8 cellular contexts compared by ENCODE assay signal in genomic region chr3:184712579-184713355, GRCh38. TPM values are rescaled to one million over a fixed set of nuclear protein-coding genes. Genes with fewer than 3 reads are reported as not detected.
DNase-seq lines count a peak whose midpoint lies in the region; ATAC-seq, FAIRE-seq and TF ChIP-seq lines count a peak whose summit lies in the region.

No MANE protein-coding gene starts in this region.

- no peaks in the 10 kb centered on the region for H3K9me3 Mint-ChIP-seq in IgD-negative memory B cell

- H3K9ac ChIP-seq in mucosa of stomach (ENCODE audit: low read length): peak overlapping the region; percentile 65

- DNase-seq in AG04450 (ENCODE audit: low read depth, low spot score): no peak
- peak; percentile 65 for DNase-seq in bronchial epithelial cell (ENCODE audit: low read depth)
- DNase-seq in GF-D8 (lab: John Stamatoyannopoulos, UW): no peak
- DNase-seq in superior temporal gyrus (ENCODE audit: extremely low spot score): no peak
- no peak for DNase-seq in iPS-NIHi7 (ENCODE audit: extremely low spot score)

- H3K36me3 ChIP-seq in bronchial epithelial cell (ENCODE audit: control insufficient read depth, insufficient read depth, low read length): no peaks in the 10 kb centered on the region
- H3K36me3 ChIP-seq in mucosa of stomach (ENCODE audit: control insufficient read depth, insufficient read depth, low read length): peaks cover 6% of the 10 kb centered on the region

- no peak for FAIRE-seq in bronchial epithelial cell (lab: Jason Lieb, UNC)

- TF ChIP-seq CTCF in AG04450 (IDR thresholded peaks at IDR 0.05; ENCODE audit: low read depth, low read length): no peak
- no peak for TF ChIP-seq CTCF in bronchial epithelial cell (IDR thresholded peaks at IDR 0.05; ENCODE audit: insufficient read depth, low read length, severe bottlenecking)

- CTCF ChIA-PET in AG04450 (lab: Charles Lee): interaction anchor here (0.6 to 2.9 kb wide), 4 partner anchors 9 to 151 kb away, joined by 3 to 14 read pairs (median 4); partner anchors contain the start of gene EPHB3

- H3K4me3 Mint-ChIP-seq in IgD-negative memory B cell: peak overlapping the region; percentile 86 to 92 (median 92)

- H3K27me3 ChIP-seq in AG04450 (ENCODE audit: control insufficient read depth, insufficient read depth, low read length) (no peaks in the 10 kb centered on the region), bronchial epithelial cell (ENCODE audit: control insufficient read depth, insufficient read depth, low read length) (no peaks in the 10 kb centered on the region), mucosa of stomach (ENCODE audit: control insufficient read depth, insufficient read depth, low read length) (no peaks in the 10 kb centered on the region)

- no peaks in the 10 kb centered on the region; the same call in 1 of the 2 replicates for H3K9me3 ChIP-seq in AG04450 (ENCODE audit: control insufficient read depth, insufficient read depth, low read length)
- no peaks in the 10 kb centered on the region for H3K9me3 ChIP-seq in mucosa of stomach (ENCODE audit: control insufficient read depth, low read length)

- POLR2A ChIA-PET in AG04450 (lab: Yijun Ruan, JAX): interaction anchor here (2.6 kb wide), 1 partner anchor 24 kb away, joined by 27 read pairs; no protein-coding TSS in a partner anchor

- H3K4me1 Mint-ChIP-seq in IgD-negative memory B cell: peaks cover 17 to 22% (median 20%) of the 10 kb centered on the region in 3 donors

- H3K36me3 Mint-ChIP-seq in IgD-negative memory B cell: no peaks in the 10 kb centered on the region

- H3K27ac ChIP-seq in AG04450 (ENCODE audit: low read depth, low read length): peak overlapping the region; percentile 65

- H3K27me3 Mint-ChIP-seq in IgD-negative memory B cell: peaks cover 2% of the 10 kb centered on the region

- no peak for ATAC-seq in GM21360 (IDR thresholded peaks at IDR 0.05; ENCODE audit: unreplicated experiment)

- H3K4me1 ChIP-seq in mucosa of stomach (ENCODE audit: control insufficient read depth, insufficient read depth, low read length): peaks cover 18% of the 10 kb centered on the region

- H3K4me3 ChIP-seq in AG04450 (ENCODE audit: low read depth, low read length) (peak overlapping the region; percentile 81), bronchial epithelial cell (ENCODE audit: low read depth, low read length) (no peak overlapping the region), mucosa of stomach (ENCODE audit: low read length) (peak overlapping the region; percentile 34)

- peak overlapping the region; percentile 11 to 95 (median 69) for H3K27ac Mint-ChIP-seq in IgD-negative memory B cell

RNA-seq across cellular contexts. Expression of gene MAGEF1, which starts 0.9 kb away (rescaled TPM):
- polyA plus RNA-seq in AG04450 (2011; rRNA removed) (19.8 and 23.4 TPM in 2 replicates), IgD-negative memory B cell (20.0 TPM)
- polyA minus RNA-seq in AG04450 (2011; rRNA and poly(A)+ RNA removed): 8.0 and 10.8 TPM in 2 replicates
- total RNA-seq in bronchial epithelial cell: 14.2 and 15.1 TPM in 2 replicates
